8 cellular contexts compared by ENCODE assay signal in the genomic region with DNA sequence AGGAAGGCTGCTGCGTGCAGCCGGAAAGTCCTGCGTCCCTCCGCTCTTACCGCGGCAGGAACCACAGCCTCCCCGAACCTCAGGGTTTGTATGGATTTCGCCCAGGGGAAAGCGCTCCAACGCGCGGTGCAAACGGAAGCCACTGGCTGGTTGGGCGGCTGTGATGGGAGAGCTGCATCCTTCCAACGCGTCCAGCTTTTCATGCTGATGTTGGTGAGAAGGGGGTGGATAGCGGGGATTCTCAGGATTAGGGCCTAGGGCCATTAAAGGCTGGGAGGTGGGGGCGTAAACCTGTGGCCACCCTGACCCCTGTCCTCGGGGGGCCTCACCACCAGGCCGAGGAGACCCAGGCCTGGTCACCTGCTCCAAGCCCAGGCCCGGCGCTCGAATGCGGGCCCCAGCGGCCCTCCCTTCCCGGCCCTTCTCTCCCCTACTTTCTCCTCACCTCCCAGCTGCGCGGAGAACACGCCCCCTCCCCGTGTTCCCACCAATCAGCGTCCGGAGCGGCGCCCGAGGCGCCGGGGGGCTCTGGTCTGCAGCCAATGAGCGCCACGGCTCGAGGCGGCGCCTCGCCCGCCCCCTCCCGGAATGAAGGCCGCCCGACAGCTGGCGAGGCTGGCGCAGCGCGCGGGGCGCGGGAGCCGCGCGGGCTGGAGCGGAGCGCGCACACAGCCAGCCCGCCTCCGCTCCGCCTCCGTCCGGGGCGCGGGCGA. TPM values are rescaled to one million over a fixed set of nuclear protein-coding genes. Genes with fewer than 3 reads are reported as not detected.
DNase-seq lines count a peak whose midpoint lies in the region; ATAC-seq and TF ChIP-seq lines count a peak whose summit lies in the region.

No MANE protein-coding gene starts in this region.

- no peaks in the 10 kb centered on the region for H3K27me3 Mint-ChIP-seq in Calu3 (ENCODE audit: unreplicated experiment)
- no peaks in the 10 kb centered on the region for H3K27me3 Mint-ChIP-seq in natural killer cell treated with Interleukin-12 subunit alpha and Interleukin-12 subunit beta and Interleukin-15 and Interleukin-18, amount 100 ng/mL, for 72 hours
- peaks cover 19 to 44% of the 10 kb centered on the region in 2 donors for H3K27me3 Mint-ChIP-seq in stimulated activated naive B cell treated with anti-CD40 and anti-IgM and Interleukin-4, amounts not matched to agents 10 μg/mL and 1 μg/mL and 100 μg/mL, for 72 hours

- intact Hi-C loops in Calu3 (cut with micrococcal nuclease; ENCODE audit: unreplicated experiment): loop anchor here (10.0 kb wide), 2 partner anchors 114 to 194 kb away; no protein-coding TSS in a partner anchor

- H3K4me1 Mint-ChIP-seq in Calu3 (ENCODE audit: low read depth, unreplicated experiment): peaks cover 35% of the 10 kb centered on the region
- H3K4me1 Mint-ChIP-seq in natural killer cell treated with Interleukin-12 subunit alpha and Interleukin-12 subunit beta and Interleukin-15 and Interleukin-18, amount 100 ng/mL, for 72 hours (ENCODE audit: low read depth in 2 of 2): peaks cover 19 to 23% of the 10 kb centered on the region in 2 donors
- peaks cover 8 to 23% of the 10 kb centered on the region in 2 donors for H3K4me1 Mint-ChIP-seq in stimulated activated naive B cell treated with anti-CD40 and anti-IgM and Interleukin-4, amounts not matched to agents 10 μg/mL and 1 μg/mL and 100 μg/mL, for 72 hours

- H3K4me3 Mint-ChIP-seq in Calu3 (ENCODE audit: low read depth, unreplicated experiment): peak overlapping the region; percentile 46
- peak overlapping the region; percentile 79 for H3K4me3 Mint-ChIP-seq in natural killer cell treated with Interleukin-12 subunit alpha and Interleukin-12 subunit beta and Interleukin-15 and Interleukin-18, amount 100 ng/mL, for 72 hours
- H3K4me3 Mint-ChIP-seq in stimulated activated naive B cell treated with anti-CD40 and anti-IgM and Interleukin-4, amounts not matched to agents 10 μg/mL and 1 μg/mL and 100 μg/mL, for 72 hours: peak overlapping the region; percentile 56 to 73

- peak overlapping the region; percentile 35 for H3K4me3 ChIP-seq in fibroblast of pulmonary artery (replicated peaks; ENCODE audit: low read depth, low read length)

- DNase-seq in Calu3: peak; percentile 89
- peak; percentile 96 for DNase-seq in HuH-7 (ENCODE audit: low spot score)
- DNase-seq in RKO (ENCODE audit: low spot score): peak; percentile 83
- peak; percentile 71 for DNase-seq in activated T-helper 9 cell treated with anti-CD3 and anti-CD28 coated beads, Interleukin-2, amount 50 U/mL, for 16 hours (ENCODE audit: low read depth)
- DNase-seq in fibroblast of pulmonary artery (ENCODE audit: low read depth): peak; percentile 86
- DNase-seq in natural killer cell treated with Interleukin-12 subunit alpha and Interleukin-12 subunit beta and Interleukin-15 and Interleukin-18, amount 100 ng/mL, for 72 hours (ENCODE audit: low spot score): peak; percentile 92
- peak; percentile 44 for DNase-seq in stimulated activated naive B cell treated with anti-CD40 and anti-IgM and Interleukin-4, amounts not matched to agents 10 μg/mL and 1 μg/mL and 100 μg/mL, for 72 hours

- no TSS peak for BruUV-seq in Calu3 (replicated peaks; lab: Mats Ljungman, UMichigan)

- TF ChIP-seq CTCF in Calu3 (IDR thresholded peaks at IDR 0.05; ENCODE audit: unreplicated experiment) (no peak), fibroblast of pulmonary artery (IDR thresholded peaks at IDR 0.05; ENCODE audit: low read length, missing control alignments) (no peak)

- CTCF ChIA-PET in Calu3 (lab: Charles Lee): interaction anchor here (0.8 kb wide), 2 partner anchors 51 to 61 kb away, joined by 3 to 10 read pairs; no protein-coding TSS in a partner anchor

- no peaks in the 10 kb centered on the region for H3K9me3 Mint-ChIP-seq in Calu3 (ENCODE audit: low read depth, unreplicated experiment)
- H3K9me3 Mint-ChIP-seq in natural killer cell treated with Interleukin-12 subunit alpha and Interleukin-12 subunit beta and Interleukin-15 and Interleukin-18, amount 100 ng/mL, for 72 hours: no peaks in the 10 kb centered on the region
- no peaks in the 10 kb centered on the region for H3K9me3 Mint-ChIP-seq in stimulated activated naive B cell treated with anti-CD40 and anti-IgM and Interleukin-4, amounts not matched to agents 10 μg/mL and 1 μg/mL and 100 μg/mL, for 72 hours

- peaks cover 37% of the 10 kb centered on the region for H3K36me3 Mint-ChIP-seq in Calu3 (ENCODE audit: insufficient read depth, unreplicated experiment)
- H3K36me3 Mint-ChIP-seq in natural killer cell treated with Interleukin-12 subunit alpha and Interleukin-12 subunit beta and Interleukin-15 and Interleukin-18, amount 100 ng/mL, for 72 hours: peaks cover 9% of the 10 kb centered on the region
- H3K36me3 Mint-ChIP-seq in stimulated activated naive B cell treated with anti-CD40 and anti-IgM and Interleukin-4, amounts not matched to agents 10 μg/mL and 1 μg/mL and 100 μg/mL, for 72 hours: peaks cover 7 to 16% of the 10 kb centered on the region in 2 donors

- peak; percentile 65 for ATAC-seq in GM21423 (IDR thresholded peaks at IDR 0.05; ENCODE audit: unreplicated experiment)
- peak; percentile 86 to 91 for ATAC-seq in natural killer cell treated with Interleukin-12 subunit alpha and Interleukin-12 subunit beta and Interleukin-15 and Interleukin-18, amount 100 ng/mL, for 72 hours
- ATAC-seq in stimulated activated naive B cell treated with anti-CD40 and anti-IgM and Interleukin-4, amounts not matched to agents 10 μg/mL and 1 μg/mL and 100 μg/mL, for 72 hours (replicated peaks): peak; percentile 26 to 56

- H3K27ac Mint-ChIP-seq in Calu3 (ENCODE audit: unreplicated experiment): no peak overlapping the region
- H3K27ac Mint-ChIP-seq in natural killer cell treated with Interleukin-12 subunit alpha and Interleukin-12 subunit beta and Interleukin-15 and Interleukin-18, amount 100 ng/mL, for 72 hours: no peak overlapping the region
- H3K27ac Mint-ChIP-seq in stimulated activated naive B cell treated with anti-CD40 and anti-IgM and Interleukin-4, amounts not matched to agents 10 μg/mL and 1 μg/mL and 100 μg/mL, for 72 hours: no peak overlapping the region

RNA-seq across cellular contexts. Expression of a gene that starts 0.5 kb away (rescaled TPM):
- 4.6 and 6.8 TPM in 2 replicates for total RNA-seq in Calu3 (2022)
- total RNA-seq in natural killer cell treated with Interleukin-12 subunit alpha and Interleukin-12 subunit beta and Interleukin-15 and Interleukin-18, amount 100 ng/mL, for 72 hours: 1 to 10 TPM in 1 of 2 donors, under 1 TPM in 1; 0.56 to 1.8 TPM

RNA-seq across cellular contexts. Expression of a gene that starts 51.6 kb away (rescaled TPM):
- 95.3 and 104 TPM in 2 replicates for total RNA-seq in Calu3 (2022)
- 100 to 1,000 TPM; 146 to 214 TPM for total RNA-seq in natural killer cell treated with Interleukin-12 subunit alpha and Interleukin-12 subunit beta and Interleukin-15 and Interleukin-18, amount 100 ng/mL, for 72 hours

Comparison
In these comparisons a context has a peak if more than half of its experiments do, and no peak if none do; other contexts are left out.
1. Peak in every context shown above with its lines: DNase-seq, ATAC-seq and H3K4me3 ChIP-seq.
2. DNase-seq: peak in every context shown above with its lines; median percentile 96 in HuH-7; 92 in natural killer cell treated with Interleukin-12 subunit alpha and Interleukin-12 subunit beta and Interleukin-15 and Interleukin-18, amount 100 ng/mL, for 72 hours; 89 in Calu3; 86 in fibroblast of pulmonary artery; 83 in RKO; 71 in activated T-helper 9 cell treated with anti-CD3 and anti-CD28 coated beads, Interleukin-2, amount 50 U/mL, for 16 hours; 44 in stimulated activated naive B cell treated with anti-CD40 and anti-IgM and Interleukin-4, amounts not matched to agents 10 μg/mL and 1 μg/mL and 100 μg/mL, for 72 hours.